Comparison of ENCODE assay signal across 22 cellular contexts in genomic region chr13:73290844-73291243, GRCh38.
"Had no signal": no experiment of that assay in that cellular context is flagged by ENCODE, and none has a peak within 500 bp of the region (broad histone marks: within the 10 kb centered on the region; RNA-seq: fewer than 3 reads in every experiment).

No MANE protein-coding gene starts in this region.

- ATAC-seq: gastrocnemius medialis, heart right ventricle, left cardiac atrium, left ventricle myocardium superior, psoas muscle, upper lobe of right lung had no signal

- H3K4me1 ChIP-seq: gastrocnemius medialis, heart right ventricle, parathyroid adenoma, psoas muscle, thyroid gland, upper lobe of right lung, vagina had no signal

- H3K9ac ChIP-seq: parathyroid adenoma had no signal

- H3K36me3 ChIP-seq: gastrocnemius medialis, heart right ventricle, sigmoid colon, thyroid gland, upper lobe of right lung, vagina had no signal

- H3K4me3 ChIP-seq: coronary artery, gastrocnemius medialis, heart right ventricle, lung, psoas muscle, sigmoid colon, skin epidermis, thyroid gland, upper lobe of right lung, vagina had no signal

- DNase-seq: effector CD4-positive, alpha-beta T cell; endodermal cell; gastrocnemius medialis; heart right ventricle; hypothalamus; left cardiac atrium; left ventricle myocardium superior; mesendoderm; naive B cell; nephron progenitor cell; psoas muscle; retina; sigmoid colon; stimulated activated CD4-positive, alpha-beta T cell treated with anti-CD3 and anti-CD28 coated beads, Interleukin-12 subunit alpha, Interleukin-12 subunit beta, amount 100 ng/mL, for 4 hours; stimulated activated naive CD4-positive, alpha-beta T cell treated with Interleukin-2 at 50 U/mL for 16 hours; thyroid gland; upper lobe of right lung had no signal

- H3K27me3 ChIP-seq: gastrocnemius medialis, heart right ventricle, sigmoid colon, thyroid gland, upper lobe of right lung, vagina had no signal

- H2AFZ ChIP-seq: parathyroid adenoma had no signal

- H3K27ac ChIP-seq: coronary artery, gastrocnemius medialis, heart right ventricle, parathyroid adenoma, psoas muscle, sigmoid colon, thyroid gland, upper lobe of right lung, vagina had no signal

- H3K9me3 ChIP-seq: gastrocnemius medialis, heart right ventricle, psoas muscle, sigmoid colon, thyroid gland, upper lobe of right lung, vagina had no signal

- H3K79me2 ChIP-seq: parathyroid adenoma had no signal
